In genomic region chr10:110335314-110336064, GRCh38 we compare ENCODE assay signal across 10 cellular contexts. TPM values are rescaled to one million over a fixed set of nuclear protein-coding genes. Genes with fewer than 3 reads are reported as not detected.
DNase-seq lines count a peak whose midpoint lies in the region; ATAC-seq and TF ChIP-seq lines count a peak whose summit lies in the region.
"Had no signal": no experiment of that assay in that cellular context is flagged by ENCODE, and none has a peak within 500 bp of the region (broad histone marks: within the 10 kb centered on the region; RNA-seq: fewer than 3 reads in every experiment).

No MANE protein-coding gene starts in this region.

- intact Hi-C loops in activated CD8-positive, alpha-beta T cell treated with anti-CD3 and anti-CD28 coated beads for 36 hours (cut with micrococcal nuclease) = no loop called here

- no peak overlapping the region for H3K4me3 Mint-ChIP-seq in activated CD8-positive, alpha-beta T cell treated with anti-CD3 and anti-CD28 coated beads for 36 hours

- H3K36me3 ChIP-seq in HUES64 (ENCODE audit: insufficient read depth, low read length) = no peaks in the 10 kb centered on the region

- peaks cover 10% of the 10 kb centered on the region for H3K4me1 Mint-ChIP-seq in activated CD8-positive, alpha-beta T cell treated with anti-CD3 and anti-CD28 coated beads for 36 hours (ENCODE audit: low read depth)

- H3K27me3 ChIP-seq in HUES64 (ENCODE audit: insufficient read depth, low read length) = no peaks in the 10 kb centered on the region

- peaks cover 4% of the 10 kb centered on the region for H3K27me3 Mint-ChIP-seq in activated CD8-positive, alpha-beta T cell treated with anti-CD3 and anti-CD28 coated beads for 36 hours

- H3K9me3 ChIP-seq in HUES64 (ENCODE audit: insufficient read depth, low read depth, low read length) = peaks cover 10% of the 10 kb centered on the region

- H3K9ac ChIP-seq in HUES64 (ENCODE audit: low read depth, low read length) = no peak overlapping the region

- ATAC-seq in activated CD8-positive, alpha-beta T cell treated with anti-CD3 and anti-CD28 coated beads for 36 hours = peak; percentile 77
- ATAC-seq in GM21717 (IDR thresholded peaks at IDR 0.05; ENCODE audit: unreplicated experiment) = no peak

- peaks cover under 1% of the 10 kb centered on the region for H3K36me3 Mint-ChIP-seq in activated CD8-positive, alpha-beta T cell treated with anti-CD3 and anti-CD28 coated beads for 36 hours (ENCODE audit: low read depth)

- peak; percentile 52 to 67 for DNase-seq in AML-193 (lab: John Stamatoyannopoulos, UW)
- DNase-seq in activated CD8-positive, alpha-beta T cell treated with anti-CD3 and anti-CD28 coated beads for 36 hours = no peak
- DNase-seq in kidney tubule cell (ENCODE audit: low spot score) = peak; percentile 52
- DNase-seq in DMS153 (lab: John Stamatoyannopoulos, UW) = no peak
- DNase-seq in NCI-H2171 (lab: John Stamatoyannopoulos, UW) = no peak
- no peak for DNase-seq in NK-92 treated with Interleukin-12 subunit alpha and Interleukin-12 subunit beta, amount 100 ng/mL, for 24 hours (lab: John Stamatoyannopoulos, UW)
- DNase-seq: small intestine had no signal

- no peak overlapping the region for H3K4me3 ChIP-seq in HUES64 (ENCODE audit: low read length)
- H3K4me3 ChIP-seq: lung had no signal

- no peak overlapping the region for H3K27ac Mint-ChIP-seq in activated CD8-positive, alpha-beta T cell treated with anti-CD3 and anti-CD28 coated beads for 36 hours

- CTCF ChIA-PET in activated CD8-positive, alpha-beta T cell treated with anti-CD3 and anti-CD28 coated beads for 36 hours (lab: Charles Lee) = interaction anchor here (0.6 to 1.9 kb wide), 5 partner anchors 10 to 172 kb away, joined by 3 to 8 read pairs (median 3); no protein-coding TSS in a partner anchor

- peak overlapping the region; percentile 45; the same call in 1 of the 2 replicates for H3K27ac ChIP-seq in HUES64 (ENCODE audit: low read depth, low read length)

- H3K9me3 Mint-ChIP-seq in activated CD8-positive, alpha-beta T cell treated with anti-CD3 and anti-CD28 coated beads for 36 hours = peaks cover 8% of the 10 kb centered on the region

- WGBS in HUES64 = 75% methylated on average over 7 of the region's 7 CpGs

- no peak for TF ChIP-seq CTCF in activated CD8-positive, alpha-beta T cell treated with anti-CD3 and anti-CD28 coated beads for 36 hours (IDR thresholded peaks at IDR 0.05)

- POLR2A ChIA-PET in activated CD8-positive, alpha-beta T cell treated with anti-CD3 and anti-CD28 coated beads for 36 hours (lab: Charles Lee) = interaction anchor here (1.5 kb wide), 1 partner anchor 11 kb away, joined by 3 read pairs; no protein-coding TSS in a partner anchor

- H3K4me1 ChIP-seq in HUES64 (ENCODE audit: insufficient read depth, low read length) = peaks cover 20% of the 10 kb centered on the region

RNA-seq across cellular contexts. Expression of gene SMNDC1, which starts 30.8 kb away (rescaled TPM):
- 30.8 TPM for polyA plus RNA-seq in HUES64 (2013, experiment 1 of 2)
- polyA plus RNA-seq in HUES64 (2013, experiment 2 of 2) = 28.0 TPM
- 10 to 100 TPM; 39.7 to 42.4 TPM for total RNA-seq in activated CD8-positive, alpha-beta T cell treated with anti-CD3 and anti-CD28 coated beads for 36 hours

Comparison
In these comparisons a context has a peak if more than half of its experiments do, and no peak if none do; other contexts are left out.
1. DNase-seq: peak in AML-193 (2 of 2) and kidney tubule cell (single experiment); none in activated CD8-positive, alpha-beta T cell treated with anti-CD3 and anti-CD28 coated beads for 36 hours (single experiment), DMS153 (single experiment), NCI-H2171 (single experiment) and NK-92 treated with Interleukin-12 subunit alpha and Interleukin-12 subunit beta, amount 100 ng/mL, for 24 hours (single experiment).